In genomic region chr12:109088818-109089217, GRCh38 we compare ENCODE assay signal across 1 cellular context.
TF ChIP-seq lines count a peak whose summit lies in the region.

No MANE protein-coding gene starts in this region.

TF ChIP-seq in endothelial cell of umbilical vein, 7 proteins besides CTCF, POLR2A, EP300 and RAD21:
- no peak for TF ChIP-seq MYC (IDR thresholded peaks at IDR 0.05; ENCODE audit: low read depth, low read length)
- TF ChIP-seq POLR2AphosphoS5 (IDR thresholded peaks at IDR 0.05; ENCODE audit: insufficient read depth, low read depth, low read length), result no peak
- no peak for TF ChIP-seq FOS (IDR thresholded peaks at IDR 0.05; ENCODE audit: borderline replicate concordance, insufficient read depth, low read length)
- TF ChIP-seq JUN (IDR thresholded peaks at IDR 0.05; ENCODE audit: borderline replicate concordance, insufficient read depth, insufficient read length, low read depth), result no peak
- no peak for TF ChIP-seq EZH2 (IDR thresholded peaks at IDR 0.05; ENCODE audit: borderline replicate concordance, low read depth, low read length, severe bottlenecking)
- no peak for TF ChIP-seq GATA2 (IDR thresholded peaks at IDR 0.05; ENCODE audit: insufficient read depth, insufficient read length, low read depth, low read length)
- TF ChIP-seq, protein P1, sequence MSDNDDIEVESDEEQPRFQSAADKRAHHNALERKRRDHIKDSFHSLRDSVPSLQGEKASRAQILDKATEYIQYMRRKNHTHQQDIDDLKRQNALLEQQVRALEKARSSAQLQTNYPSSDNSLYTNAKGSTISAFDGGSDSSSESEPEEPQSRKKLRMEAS (IDR thresholded peaks at IDR 0.05; ENCODE audit: insufficient read depth, insufficient read length), result no peak
